8 cellular contexts compared by ENCODE assay signal in genomic region chr11:64850979-64851567, GRCh38. TPM values are rescaled to one million over a fixed set of nuclear protein-coding genes. Genes with fewer than 3 reads are reported as not detected.
A peak's percentile ranks its signal among the peaks of the same experiment; 100 is the strongest.
DNase-seq lines count a peak whose midpoint lies in the region; ATAC-seq and TF ChIP-seq lines count a peak whose summit lies in the region.

No MANE protein-coding gene starts in this region.

- no peak overlapping the region for H2AFZ ChIP-seq in OCI-LY7 (ENCODE audit: low read length)

- BruUV-seq in OCI-LY7 (replicated peaks; lab: Mats Ljungman, UMichigan), result no TSS peak

- intact Hi-C loops in OCI-LY7 (cut with micrococcal nuclease; ENCODE audit: unreplicated experiment), result loop anchor here (1.0 to 10.0 kb wide), 6 partner anchors 8 to 724 kb away; partner anchors contain the start of genes EHBP1L1, FAM89B, SYVN1 and ZNRD2

- H3K4me2 ChIP-seq in OCI-LY7 (ENCODE audit: low read length), result peak overlapping the region; percentile 72

- peaks cover 72 to 90% of the 10 kb centered on the region in 2 donors for H3K4me1 Mint-ChIP-seq in stimulated activated naive B cell treated with anti-CD40 and anti-IgM and Interleukin-4, amounts not matched to agents 10 μg/mL and 1 μg/mL and 100 μg/mL, for 72 hours

- H3K4me3 Mint-ChIP-seq in stimulated activated naive B cell treated with anti-CD40 and anti-IgM and Interleukin-4, amounts not matched to agents 10 μg/mL and 1 μg/mL and 100 μg/mL, for 72 hours, result peak overlapping the region; percentile 57 to 75

- peak; percentile 65 for DNase-seq in activated CD4-positive, alpha-beta T cell treated with anti-CD3 and anti-CD28 coated beads for 48 hours
- no peak for DNase-seq in activated CD4-positive, alpha-beta T cell treated with anti-CD3 and anti-CD28 coated beads for 1 hour
- DNase-seq in OCI-LY7 (ENCODE audit: low spot score) (peak; percentile 94), NCI-H2029 (lab: John Stamatoyannopoulos, UW) (no peak), DMS114 treated with DMSO at 0.1 percent for 48 hours (lab: John Stamatoyannopoulos, UW; ENCODE audit: unreplicated experiment) (no peak)
- peak; percentile 49 for DNase-seq in effector CD8-positive, alpha-beta T cell (lab: John Stamatoyannopoulos, UW)
- DNase-seq in stimulated activated naive B cell treated with anti-CD40 and anti-IgM and Interleukin-4, amounts not matched to agents 10 μg/mL and 1 μg/mL and 100 μg/mL, for 72 hours, result peak; percentile 93

- H3K27ac Mint-ChIP-seq in stimulated activated naive B cell treated with anti-CD40 and anti-IgM and Interleukin-4, amounts not matched to agents 10 μg/mL and 1 μg/mL and 100 μg/mL, for 72 hours, result peak overlapping the region; percentile 97

- peaks cover 35% of the 10 kb centered on the region for H3K36me3 ChIP-seq in OCI-LY7 (ENCODE audit: insufficient read depth, low read length)

- no peaks in the 10 kb centered on the region for H3K79me2 ChIP-seq in OCI-LY7 (ENCODE audit: insufficient read depth, low read depth, low read length)

- no peaks in the 10 kb centered on the region for H4K20me1 ChIP-seq in OCI-LY7 (ENCODE audit: insufficient read depth, low read length)

- H3K4me1 ChIP-seq in OCI-LY7 (ENCODE audit: insufficient read depth, low read length, poor library complexity, severe bottlenecking), result peaks cover 87% of the 10 kb centered on the region

- CTCF ChIA-PET in OCI-LY7 (lab: Charles Lee; ENCODE audit: unreplicated experiment), result interaction anchor here (0.9 to 4.1 kb wide), 5 partner anchors 8 to 261 kb away, joined by 3 to 24 read pairs (median 4); partner anchors contain the start of gene TM7SF2

- H3K27me3 Mint-ChIP-seq in stimulated activated naive B cell treated with anti-CD40 and anti-IgM and Interleukin-4, amounts not matched to agents 10 μg/mL and 1 μg/mL and 100 μg/mL, for 72 hours, result no peaks in the 10 kb centered on the region

- no peaks in the 10 kb centered on the region for H3K9me3 ChIP-seq in OCI-LY7 (ENCODE audit: low read length)

- H3K9me2 ChIP-seq in OCI-LY7 (ENCODE audit: insufficient read depth, low read length), result no peaks in the 10 kb centered on the region

- peak overlapping the region; percentile 92 for H3K27ac ChIP-seq in OCI-LY7 (ENCODE audit: low read depth, low read length, poor library complexity, severe bottlenecking)

- POLR2A ChIA-PET in OCI-LY7 (lab: Charles Lee), result interaction anchor here (1.3 to 7.7 kb wide), 4 partner anchors 13 to 147 kb away, joined by 3 to 178 read pairs (median 48); partner anchors contain the start of genes BATF2 and EHD1

- peak; percentile 64 for TF ChIP-seq CTCF in OCI-LY7 (conservative IDR thresholded peaks at IDR 0.05; ENCODE audit: low read length)

- H3K4me3 ChIP-seq in OCI-LY7 (ENCODE audit: low read depth, low read length, poor library complexity, severe bottlenecking), result peak overlapping the region; percentile 44

- ATAC-seq in HG02571 (IDR thresholded peaks at IDR 0.05; ENCODE audit: unreplicated experiment), result peak; percentile 70
- peak; percentile 72 to 78 for ATAC-seq in stimulated activated naive B cell treated with anti-CD40 and anti-IgM and Interleukin-4, amounts not matched to agents 10 μg/mL and 1 μg/mL and 100 μg/mL, for 72 hours (replicated peaks)

- peaks cover 34 to 39% of the 10 kb centered on the region in 2 donors for H3K36me3 Mint-ChIP-seq in stimulated activated naive B cell treated with anti-CD40 and anti-IgM and Interleukin-4, amounts not matched to agents 10 μg/mL and 1 μg/mL and 100 μg/mL, for 72 hours

- H3K9me3 Mint-ChIP-seq in stimulated activated naive B cell treated with anti-CD40 and anti-IgM and Interleukin-4, amounts not matched to agents 10 μg/mL and 1 μg/mL and 100 μg/mL, for 72 hours, result no peaks in the 10 kb centered on the region

RNA-seq across cellular contexts. Expression of gene CDC42BPG, which starts 6.6 kb away (rescaled TPM):
- total RNA-seq in OCI-LY7 (2014; rRNA removed; shearing (Covaris generic)), result 4.9 TPM in 2 replicates
- 3.5 and 5.1 TPM in 2 replicates for total RNA-seq in OCI-LY7 (2022)

RNA-seq across cellular contexts. Expression of gene EHD1, which starts 27.3 kb away (rescaled TPM):
- 101 and 107 TPM in 2 replicates for total RNA-seq in OCI-LY7 (2014; rRNA removed; shearing (Covaris generic))
- 153 and 177 TPM in 2 replicates for total RNA-seq in OCI-LY7 (2022)

RNA-seq across cellular contexts. Expression of gene MEN1, which starts 40.7 kb away (rescaled TPM):
- 29.8 and 44.4 TPM in 2 replicates for total RNA-seq in OCI-LY7 (2014; rRNA removed; shearing (Covaris generic))
- 71.6 and 72.4 TPM in 2 replicates for total RNA-seq in OCI-LY7 (2022)

RNA-seq across cellular contexts. Expression of gene MAP4K2, which starts 48.1 kb away (rescaled TPM):
- total RNA-seq in OCI-LY7 (2014; rRNA removed; shearing (Covaris generic)), result 109 and 115 TPM in 2 replicates
- 110 and 122 TPM in 2 replicates for total RNA-seq in OCI-LY7 (2022)

Comparison
In these comparisons a context has a peak if more than half of its experiments do, and no peak if none do; other contexts are left out.
1. DNase-seq: peak in activated CD4-positive, alpha-beta T cell treated with anti-CD3 and anti-CD28 coated beads for 48 hours (single experiment), OCI-LY7 (single experiment), effector CD8-positive, alpha-beta T cell (single experiment) and stimulated activated naive B cell treated with anti-CD40 and anti-IgM and Interleukin-4, amounts not matched to agents 10 μg/mL and 1 μg/mL and 100 μg/mL, for 72 hours (single experiment); none in activated CD4-positive, alpha-beta T cell treated with anti-CD3 and anti-CD28 coated beads for 1 hour (single experiment), NCI-H2029 (single experiment) and DMS114 treated with DMSO at 0.1 percent for 48 hours (single experiment).